ENCODE assay signal across 11 cellular contexts in the genomic region with DNA sequence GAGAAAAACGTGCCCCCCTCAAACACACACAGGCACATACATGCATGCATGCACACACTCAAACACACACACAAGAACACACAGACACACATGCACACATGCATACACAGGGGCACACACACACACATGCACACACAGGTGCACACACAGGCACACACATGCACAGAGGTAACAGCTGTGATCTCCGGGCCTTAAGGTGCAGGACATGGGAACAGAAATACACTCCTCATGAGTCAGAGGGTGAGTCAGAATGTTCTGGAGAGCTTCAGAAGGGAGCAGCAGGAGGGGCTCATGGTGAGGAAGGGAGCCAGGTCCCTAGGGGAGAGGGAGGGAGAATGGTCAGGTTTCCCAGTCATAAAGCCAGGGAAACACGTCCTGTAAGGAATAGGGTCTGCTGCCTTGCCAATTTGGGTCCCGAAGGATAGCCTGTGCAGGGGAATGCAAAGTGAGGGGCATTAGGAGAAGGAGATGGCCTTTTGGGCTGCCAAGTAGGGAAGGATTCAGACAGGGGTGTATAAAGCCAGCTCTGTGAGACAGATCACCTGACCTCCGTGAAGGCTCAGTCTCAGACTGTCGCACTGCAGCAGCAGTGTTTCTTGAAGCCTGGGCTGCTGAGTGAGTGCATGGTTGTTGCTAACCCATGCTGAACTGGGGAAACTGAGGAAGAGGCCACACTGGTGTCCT.
A peak's percentile ranks its signal among the peaks of the same experiment; 100 is the strongest.
DNase-seq lines count a peak whose midpoint lies in the region; ATAC-seq and TF ChIP-seq lines count a peak whose summit lies in the region.
"Had no signal": no experiment of that assay in that cellular context is flagged by ENCODE, and none has a peak within 500 bp of the region (broad histone marks: within the 10 kb centered on the region; RNA-seq: fewer than 3 reads in every experiment).

No MANE protein-coding gene starts in this region.

- H2AFZ ChIP-seq in GM23248, result no peak overlapping the region
- no peak overlapping the region for H2AFZ ChIP-seq in SK-N-SH (ENCODE audit: low read depth)
- no peak overlapping the region for H2AFZ ChIP-seq in fibroblast of lung (ENCODE audit: low read length)
- H2AFZ ChIP-seq: parathyroid adenoma had no signal

- in situ Hi-C loops in GM23248 (cut with MboI), result no loop called here

- TF ChIP-seq CTCF in SK-N-SH (IDR thresholded peaks at IDR 0.05), result no peak
- no peak for TF ChIP-seq CTCF in fibroblast of lung (conservative IDR thresholded peaks at IDR 0.05 in 1 of 2, IDR thresholded peaks at IDR 0.05 in 1 of 2; ENCODE audit: low read depth in 1 of 2, low read length in 2 of 2)

- no peak overlapping the region for H3K4me2 ChIP-seq in GM23248 (ENCODE audit: unreplicated experiment)
- H3K4me2 ChIP-seq in SK-N-SH, result peak overlapping the region; percentile 52
- H3K4me2 ChIP-seq in fibroblast of lung (ENCODE audit: extremely low read depth, insufficient read depth, low read length), result no peak overlapping the region
- H3K4me2 ChIP-seq in skeletal muscle satellite cell (ENCODE audit: low read length), result peak overlapping the region; percentile 12

- H3K9me2 ChIP-seq in GM23248 (ENCODE audit: insufficient read depth) (no peaks in the 10 kb centered on the region), SK-N-SH (no peaks in the 10 kb centered on the region)

- H4K20me1 ChIP-seq in GM23248 (ENCODE audit: insufficient read depth) (no peaks in the 10 kb centered on the region), SK-N-SH (ENCODE audit: insufficient read depth) (no peaks in the 10 kb centered on the region), fibroblast of lung (ENCODE audit: control insufficient read depth, extremely low read depth, insufficient read depth, low read length) (no peaks in the 10 kb centered on the region)

- H3K79me2 ChIP-seq in GM23248 (ENCODE audit: insufficient read depth), result no peaks in the 10 kb centered on the region
- H3K79me2 ChIP-seq in SK-N-SH (ENCODE audit: insufficient read depth), result no peaks in the 10 kb centered on the region
- no peaks in the 10 kb centered on the region for H3K79me2 ChIP-seq in fibroblast of lung (ENCODE audit: control insufficient read depth, insufficient read depth, low read length)
- H3K79me2 ChIP-seq: parathyroid adenoma had no signal

- H3K4me3 ChIP-seq in GM23248, result no peak overlapping the region
- H3K4me3 ChIP-seq in SK-N-SH (ENCODE audit: low read depth in 2 of 2, low read length in 1 of 2), result no peak overlapping the region
- H3K4me3 ChIP-seq in fibroblast of lung (replicated peaks in 1 of 4; ENCODE audit: control extremely low read depth in 1 of 4, insufficient read depth in 1 of 4, low read depth in 3 of 4, low read length in 4 of 4), result no peak overlapping the region
- no peak overlapping the region for H3K4me3 ChIP-seq in skeletal muscle satellite cell (ENCODE audit: low read length)
- H3K4me3 ChIP-seq: colonic mucosa had no signal

- POLR2A ChIA-PET in SK-N-SH (lab: Yijun Ruan, JAX), result no interaction called here

- H3K4me1 ChIP-seq in GM23248 (ENCODE audit: insufficient read depth), result 0 out of 2 replicates have a peak, but pooled peaks cover 14% of the 10 kb centered on the region
- peaks cover 0 to 18% of the 10 kb centered on the region in 2 experiments; a peak in 1 of 4 replicates for H3K4me1 ChIP-seq in SK-N-SH (ENCODE audit: control insufficient read depth in 1 of 2, insufficient read depth in 2 of 2, low read depth in 1 of 2, low read length in 1 of 2)
- peaks cover 4% of the 10 kb centered on the region for H3K4me1 ChIP-seq in fibroblast of lung (ENCODE audit: control insufficient read depth, extremely low read depth, insufficient read depth, low read length)
- peaks cover 9% of the 10 kb centered on the region for H3K4me1 ChIP-seq in skeletal muscle satellite cell (ENCODE audit: control insufficient read depth, insufficient read depth, low read length)
- H3K4me1 ChIP-seq: parathyroid adenoma had no signal

- H3K36me3 ChIP-seq in GM23248 (ENCODE audit: low read depth) (no peaks in the 10 kb centered on the region), SK-N-SH (replicated peaks in 1 of 2; ENCODE audit: control insufficient read depth in 1 of 2, insufficient read depth in 2 of 2, low read length in 1 of 2) (no peaks in the 10 kb centered on the region), fibroblast of lung (ENCODE audit: control insufficient read depth, insufficient read depth, low read length) (no peaks in the 10 kb centered on the region), skeletal muscle satellite cell (ENCODE audit: insufficient read depth, low read length) (no peaks in the 10 kb centered on the region)
- H3K36me3 ChIP-seq: colonic mucosa had no signal

- H3K27ac ChIP-seq in GM23248, result no peak overlapping the region
- no peak overlapping the region for H3K27ac ChIP-seq in SK-N-SH (ENCODE audit: low read depth in 2 of 2, low read length in 1 of 2)
- H3K27ac ChIP-seq in fibroblast of lung (ENCODE audit: insufficient read depth, low read length), result no peak overlapping the region
- H3K27ac ChIP-seq: colonic mucosa, parathyroid adenoma had no signal

- TF ChIP-seq RAD21 in SK-N-SH (IDR thresholded peaks at IDR 0.05; ENCODE audit: low read length), result no peak

- H3F3A ChIP-seq in GM23248 (ENCODE audit: insufficient read depth) (0 out of 2 replicates have a peak, but pooled peaks cover 4% of the 10 kb centered on the region), SK-N-SH (replicated peaks; ENCODE audit: insufficient read depth) (no peaks in the 10 kb centered on the region)

- 40 to 46% methylated on average over 6 of the region's 6 CpGs for WGBS in GM23248 (ENCODE audit: low coverage in 1 of 2, low lambda C conversion rate in 2 of 2, missing lambda C conversion rate in 2 of 2), 2 experiments
- WGBS in SK-N-SH (ENCODE audit: low lambda C conversion rate), result 33% methylated on average over 5 of the region's 6 CpGs

- H3K9me3 ChIP-seq in GM23248 (ENCODE audit: low read depth) (no peaks in the 10 kb centered on the region), SK-N-SH (no peaks in the 10 kb centered on the region), fibroblast of lung (ENCODE audit: control insufficient read depth, insufficient read depth, low read depth, low read length) (no peaks in the 10 kb centered on the region), skeletal muscle satellite cell (replicated peaks; ENCODE audit: low read length) (no peaks in the 10 kb centered on the region)
- H3K9me3 ChIP-seq: colonic mucosa had no signal

- TF ChIP-seq EP300 in SK-N-SH (IDR thresholded peaks at IDR 0.05; ENCODE audit: borderline replicate concordance in 1 of 2, low read depth in 1 of 2, low read length in 1 of 2), result peak in 1 of 2 experiments; percentile 75; a peak in 1 of 4 replicates

- no peak for ATAC-seq in HG03442 (IDR thresholded peaks at IDR 0.05; ENCODE audit: unreplicated experiment)
- ATAC-seq in HG03378 (IDR thresholded peaks at IDR 0.05; ENCODE audit: unreplicated experiment), result no peak
- ATAC-seq in GM21447 (IDR thresholded peaks at IDR 0.05; ENCODE audit: unreplicated experiment), result no peak

- H3K9ac ChIP-seq in GM23248, result no peak overlapping the region
- H3K9ac ChIP-seq in SK-N-SH, result no peak overlapping the region
- H3K9ac ChIP-seq in fibroblast of lung (ENCODE audit: insufficient read depth, low read length), result no peak overlapping the region
- no peak overlapping the region for H3K9ac ChIP-seq in skeletal muscle satellite cell (ENCODE audit: low read depth, low read length)
- H3K9ac ChIP-seq: parathyroid adenoma had no signal

- CTCF ChIA-PET in SK-N-SH (lab: Yijun Ruan, JAX), result no interaction called here

- H3K27me3 ChIP-seq in GM23248 (replicated peaks; ENCODE audit: insufficient read depth) (no peaks in the 10 kb centered on the region), SK-N-SH (ENCODE audit: insufficient read depth) (no peaks in the 10 kb centered on the region), fibroblast of lung (ENCODE audit: control insufficient read depth, insufficient read depth, low read length) (no peaks in the 10 kb centered on the region), skeletal muscle satellite cell (ENCODE audit: control insufficient read depth, insufficient read depth, low read length) (no peaks in the 10 kb centered on the region)
- H3K27me3 ChIP-seq: colonic mucosa had no signal

- DNase-seq in GM23248, result peak; percentile 81
- DNase-seq in SK-N-SH, result no peak
- DNase-seq in fibroblast of lung (ENCODE audit: low read depth in 2 of 2), result peak; percentile 85 to 90
- DNase-seq in activated naive CD4-positive, alpha-beta T cell (lab: John Stamatoyannopoulos, UW), result no peak
- DNase-seq: activated T-cell treated with anti-CD3 and anti-CD28 coated beads for 4 hours, colonic mucosa had no signal

TF ChIP-seq in SK-N-SH, 30 proteins besides CTCF, POLR2A, EP300 and RAD21 (continues in another document):
- TF ChIP-seq TEAD4 (IDR thresholded peaks at IDR 0.05; ENCODE audit: borderline replicate concordance, insufficient read depth), result 0 out of 2 replicates have a peak, but pooled peaks have one; percentile 15
- TF ChIP-seq SIN3A (IDR thresholded peaks at IDR 0.05; ENCODE audit: borderline replicate concordance, low read depth, low read length), result 0 out of 2 replicates have a peak, but pooled peaks have one; percentile 14
- peak; percentile 70; the same call in 1 of the 2 replicates for TF ChIP-seq POLR2AphosphoS5 (IDR thresholded peaks at IDR 0.05; ENCODE audit: low read depth, low read length)
- TF ChIP-seq USF1 (IDR thresholded peaks at IDR 0.05; ENCODE audit: borderline replicate concordance, low read depth), result 0 out of 2 replicates have a peak, but pooled peaks have one; percentile 21
- peak; percentile 97 for TF ChIP-seq FOSL2 (IDR thresholded peaks at IDR 0.05; ENCODE audit: borderline replicate concordance, low read depth)
- TF ChIP-seq NFIC (IDR thresholded peaks at IDR 0.05; ENCODE audit: borderline replicate concordance), result peak; percentile 70
- TF ChIP-seq, protein P1, sequence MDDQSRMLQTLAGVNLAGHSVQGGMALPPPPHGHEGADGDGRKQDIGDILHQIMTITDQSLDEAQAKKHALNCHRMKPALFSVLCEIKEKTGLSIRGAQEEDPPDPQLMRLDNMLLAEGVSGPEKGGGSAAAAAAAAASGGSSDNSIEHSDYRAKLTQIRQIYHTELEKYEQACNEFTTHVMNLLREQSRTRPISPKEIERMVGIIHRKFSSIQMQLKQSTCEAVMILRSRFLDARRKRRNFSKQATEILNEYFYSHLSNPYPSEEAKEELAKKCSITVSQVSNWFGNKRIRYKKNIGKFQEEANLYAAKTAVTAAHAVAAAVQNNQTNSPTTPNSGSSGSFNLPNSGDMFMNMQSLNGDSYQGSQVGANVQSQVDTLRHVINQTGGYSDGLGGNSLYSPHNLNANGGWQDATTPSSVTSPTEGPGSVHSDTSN (IDR thresholded peaks at IDR 0.05), result peak; percentile 90
- TF ChIP-seq GATA2 (CRISPR knock-in tag; IDR thresholded peaks at IDR 0.05), result no peak
- TF ChIP-seq JUND (IDR thresholded peaks at IDR 0.05), result peak; percentile 97
- TF ChIP-seq FOXM1 (IDR thresholded peaks at IDR 0.05; ENCODE audit: low read depth), result no peak

Comparison
In these comparisons a context has a peak if more than half of its experiments do, and no peak if none do; other contexts are left out.
1. DNase-seq: peak in GM23248 (single experiment) and fibroblast of lung (2 of 2); none in SK-N-SH (single experiment) and activated naive CD4-positive, alpha-beta T cell (0 of 4).
2. H3K4me2 ChIP-seq: peak in SK-N-SH (single experiment) and skeletal muscle satellite cell (single experiment); none in GM23248 (single experiment) and fibroblast of lung (single experiment).